16 cellular contexts compared by ENCODE assay signal in genomic region chr9:16673171-16673570, GRCh38.
"Had no signal": no experiment of that assay in that cellular context is flagged by ENCODE, and none has a peak within 500 bp of the region (broad histone marks: within the 10 kb centered on the region; RNA-seq: fewer than 3 reads in every experiment).

No MANE protein-coding gene starts in this region.

- H3K4me1 ChIP-seq: ascending aorta, prostate gland, testis had no signal

- H3K27me3 ChIP-seq: ascending aorta, stomach, testis had no signal

- H3K4me3 ChIP-seq: ascending aorta, dorsolateral prefrontal cortex, lung, prostate gland, stomach, testis had no signal

- H3K9me3 ChIP-seq: ascending aorta, prostate gland, stomach, testis had no signal

- H3K27ac ChIP-seq: ascending aorta, dorsolateral prefrontal cortex, prostate gland, stomach, testis had no signal

- DNase-seq: activated CD4-positive, alpha-beta T cell treated with anti-CD3 and anti-CD28 coated beads, Interleukin-2, amount 50 U/mL, for 4 hours; activated effector memory CD4-positive, alpha-beta T cell treated with anti-CD3 and anti-CD28 coated beads, Interleukin-2, amount 50 U/mL, for 16 hours; activated naive CD4-positive, alpha-beta T cell treated with anti-CD3 and anti-CD28 coated beads, Interleukin-2, amount 50 U/mL, for 16 hours; activated T-cell treated with anti-CD3 and anti-CD28 coated beads, Interleukin-2, amount 50 U/mL, for 72 hours; dorsolateral prefrontal cortex; hypothalamus; midbrain; right cardiac atrium; stimulated activated CD4-positive, alpha-beta T cell treated with anti-CD3 and anti-CD28 coated beads, Interleukin-4, amount 100 ng/mL, for 24 hours; stomach; T-helper 2 cell; testis had no signal

- ATAC-seq: activated T-cell treated with anti-CD3 and anti-CD28 coated beads, Interleukin-2, amount 50 U/mL, for 72 hours; right cardiac atrium; stimulated activated effector memory CD8-positive, alpha-beta T cell treated with anti-CD3 and anti-CD28 coated beads, Interleukin-12 subunit alpha, Interleukin-12 subunit beta, amount 100 ng/mL, for 72 hours had no signal

- H3K36me3 ChIP-seq: ascending aorta, prostate gland, stomach had no signal
